In the genomic region with DNA sequence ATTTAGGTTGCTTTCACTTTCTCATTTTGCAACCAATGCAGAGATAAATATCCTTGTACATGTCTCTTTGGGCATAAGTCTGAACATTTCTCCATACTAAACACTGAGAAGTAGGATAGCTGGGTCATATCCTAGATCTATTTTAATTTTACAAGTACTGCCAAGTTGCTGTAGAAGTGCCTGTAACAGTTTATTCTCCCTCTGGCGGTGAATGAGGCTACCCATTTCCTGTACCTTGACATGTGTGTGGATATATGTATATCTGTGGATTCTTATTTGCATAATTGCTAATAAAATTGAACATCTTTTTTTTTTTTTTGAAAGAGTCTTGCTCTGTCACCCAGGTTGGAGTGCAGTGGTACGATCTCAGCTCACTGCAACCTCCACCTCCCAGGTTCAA, we compare ENCODE assay signal across 1 cellular context.
TF ChIP-seq lines count a peak whose summit lies in the region.

No MANE protein-coding gene starts in this region.

TF ChIP-seq in GM12878, 131 proteins besides CTCF, POLR2A, EP300 and RAD21 (continued from another document):
- TF ChIP-seq BRCA1 (IDR thresholded peaks at IDR 0.05; ENCODE audit: low read depth, low read length) (no peak), SIX5 (IDR thresholded peaks at IDR 0.05; ENCODE audit: low read depth, low read length, severe bottlenecking) (no peak), ZNF274 (IDR thresholded peaks at IDR 0.05; ENCODE audit: insufficient read depth, insufficient read length) (no peak), RBBP5 (conservative IDR thresholded peaks at IDR 0.05) (no peak), RB1 (IDR thresholded peaks at IDR 0.05; ENCODE audit: borderline replicate concordance) (no peak), E4F1 (IDR thresholded peaks at IDR 0.05; ENCODE audit: borderline replicate concordance, partially characterized antibody) (no peak), RFX5 (IDR thresholded peaks at IDR 0.05; ENCODE audit: low read depth, low read length) (no peak), EZH2 (IDR thresholded peaks at IDR 0.05; ENCODE audit: borderline replicate concordance, control insufficient read depth, low read depth, low read length) (no peak), TCF7 (IDR thresholded peaks at IDR 0.05; ENCODE audit: borderline replicate concordance) (no peak), ZNF592 (IDR thresholded peaks at IDR 0.05) (no peak), NFIC (IDR thresholded peaks at IDR 0.05; ENCODE audit: low read depth, low read length) (no peak), MAX (IDR thresholded peaks at IDR 0.05; ENCODE audit: low read depth, low read length) (no peak), ZNF622 (IDR thresholded peaks at IDR 0.05) (no peak)
- TF ChIP-seq, protein P1, sequence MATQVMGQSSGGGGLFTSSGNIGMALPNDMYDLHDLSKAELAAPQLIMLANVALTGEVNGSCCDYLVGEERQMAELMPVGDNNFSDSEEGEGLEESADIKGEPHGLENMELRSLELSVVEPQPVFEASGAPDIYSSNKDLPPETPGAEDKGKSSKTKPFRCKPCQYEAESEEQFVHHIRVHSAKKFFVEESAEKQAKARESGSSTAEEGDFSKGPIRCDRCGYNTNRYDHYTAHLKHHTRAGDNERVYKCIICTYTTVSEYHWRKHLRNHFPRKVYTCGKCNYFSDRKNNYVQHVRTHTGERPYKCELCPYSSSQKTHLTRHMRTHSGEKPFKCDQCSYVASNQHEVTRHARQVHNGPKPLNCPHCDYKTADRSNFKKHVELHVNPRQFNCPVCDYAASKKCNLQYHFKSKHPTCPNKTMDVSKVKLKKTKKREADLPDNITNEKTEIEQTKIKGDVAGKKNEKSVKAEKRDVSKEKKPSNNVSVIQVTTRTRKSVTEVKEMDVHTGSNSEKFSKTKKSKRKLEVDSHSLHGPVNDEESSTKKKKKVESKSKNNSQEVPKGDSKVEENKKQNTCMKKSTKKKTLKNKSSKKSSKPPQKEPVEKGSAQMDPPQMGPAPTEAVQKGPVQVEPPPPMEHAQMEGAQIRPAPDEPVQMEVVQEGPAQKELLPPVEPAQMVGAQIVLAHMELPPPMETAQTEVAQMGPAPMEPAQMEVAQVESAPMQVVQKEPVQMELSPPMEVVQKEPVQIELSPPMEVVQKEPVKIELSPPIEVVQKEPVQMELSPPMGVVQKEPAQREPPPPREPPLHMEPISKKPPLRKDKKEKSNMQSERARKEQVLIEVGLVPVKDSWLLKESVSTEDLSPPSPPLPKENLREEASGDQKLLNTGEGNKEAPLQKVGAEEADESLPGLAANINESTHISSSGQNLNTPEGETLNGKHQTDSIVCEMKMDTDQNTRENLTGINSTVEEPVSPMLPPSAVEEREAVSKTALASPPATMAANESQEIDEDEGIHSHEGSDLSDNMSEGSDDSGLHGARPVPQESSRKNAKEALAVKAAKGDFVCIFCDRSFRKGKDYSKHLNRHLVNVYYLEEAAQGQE (IDR thresholded peaks at IDR 0.05; ENCODE audit: low read depth, low read length): no peak
